9 cellular contexts compared by ENCODE assay signal in genomic region chrX:125436855-125437254, GRCh38.
DNase-seq lines count a peak whose midpoint lies in the region; ATAC-seq, FAIRE-seq and TF ChIP-seq lines count a peak whose summit lies in the region.
"Had no signal": no experiment of that assay in that cellular context is flagged by ENCODE, and none has a peak within 500 bp of the region (broad histone marks: within the 10 kb centered on the region; RNA-seq: fewer than 3 reads in every experiment).

No MANE protein-coding gene starts in this region.

- H3K4me1 ChIP-seq in liver (ENCODE audit: control insufficient read depth in 4 of 4, insufficient read depth in 4 of 4, low read length in 3 of 4) = no peaks in the 10 kb centered on the region
- H3K4me1 ChIP-seq in HepG2 (ENCODE audit: insufficient read depth, low read length) = no peaks in the 10 kb centered on the region
- no peaks in the 10 kb centered on the region for H3K4me1 ChIP-seq in sigmoid colon
- no peaks in the 10 kb centered on the region for H3K4me1 ChIP-seq in body of pancreas
- H3K4me1 ChIP-seq in suprapubic skin = no peaks in the 10 kb centered on the region

- peak; percentile 69 to 78 for TF ChIP-seq RAD21 in liver (IDR thresholded peaks at IDR 0.05)
- no peak for TF ChIP-seq RAD21 in HepG2 (CRISPR knock-in tag; IDR thresholded peaks at IDR 0.05)

- H4K20me1 ChIP-seq in HepG2 (ENCODE audit: insufficient read depth, low read length) = no peaks in the 10 kb centered on the region

- ATAC-seq in HepG2 = no peak
- no peak for ATAC-seq in body of pancreas
- ATAC-seq in HG02571 (IDR thresholded peaks at IDR 0.05; ENCODE audit: unreplicated experiment) = no peak

- POLR2A ChIA-PET in HepG2 (lab: Yijun Ruan, JAX) = no interaction called here

- TF ChIP-seq CTCF in liver (IDR thresholded peaks at IDR 0.05; ENCODE audit: low read depth, low read length, missing input control) (peak; percentile 30), HepG2 (CRISPR knock-in tag; IDR thresholded peaks at IDR 0.05) (no peak), sigmoid colon (IDR thresholded peaks at IDR 0.05) (no peak), body of pancreas (IDR thresholded peaks at IDR 0.05) (peak in 2 of 7 experiments; percentile 21 to 35), suprapubic skin (IDR thresholded peaks at IDR 0.05) (no peak)

- no TSS peak for BruUV-seq in HepG2 (replicated peaks; lab: Mats Ljungman, UMichigan)

- in situ Hi-C loops in HepG2 (cut with HindIII; ENCODE audit: extremely low pct_ligation_motif_present, low pct_unique_long_range_greater_than_20kb) = no loop called here

- H3K27ac ChIP-seq in liver (ENCODE audit: low read depth in 1 of 2, low read length in 2 of 2) (no peak overlapping the region), HepG2 (ENCODE audit: extremely low read length, insufficient read depth, low read length) (no peak overlapping the region), sigmoid colon (no peak overlapping the region), body of pancreas (no peak overlapping the region), suprapubic skin (no peak overlapping the region)

- H3K9ac ChIP-seq in liver (ENCODE audit: low read depth in 1 of 2, low read length in 2 of 2) = no peak overlapping the region
- no peak overlapping the region for H3K9ac ChIP-seq in HepG2 (ENCODE audit: insufficient read depth, low read depth, low read length)

- intact Hi-C loops in HepG2 (cut with micrococcal nuclease; ENCODE audit: unreplicated experiment) (no loop called here), sigmoid colon (cut with DNase I) (no loop called here), body of pancreas (cut with DNase I) (no loop called here)

- H2AFZ ChIP-seq in HepG2 (ENCODE audit: low read length) = no peak overlapping the region

- no peak for FAIRE-seq in HepG2 (lab: Jason Lieb, UNC)

- TF ChIP-seq EP300 in HepG2 (IDR thresholded peaks at IDR 0.05; ENCODE audit: low read depth in 2 of 2, low read length in 2 of 2) (no peak), HepG2 (CRISPR knock-in tag; IDR thresholded peaks at IDR 0.05; ENCODE audit: borderline replicate concordance) (no peak), sigmoid colon (IDR thresholded peaks at IDR 0.05) (no peak), suprapubic skin (IDR thresholded peaks at IDR 0.05) (no peak)

- H3K9me3 ChIP-seq in liver (ENCODE audit: control insufficient read depth in 4 of 4, low read length in 3 of 4) = no peaks in the 10 kb centered on the region
- peaks cover 6% of the 10 kb centered on the region for H3K9me3 ChIP-seq in HepG2 (ENCODE audit: low read length)
- no peaks in the 10 kb centered on the region for H3K9me3 ChIP-seq in sigmoid colon
- H3K9me3 ChIP-seq in body of pancreas = no peaks in the 10 kb centered on the region
- no peaks in the 10 kb centered on the region for H3K9me3 ChIP-seq in suprapubic skin

- no peak for DNase-seq in HepG2 (ENCODE audit: low spot score)
- DNase-seq in NCI-H1694 (lab: John Stamatoyannopoulos, UW) = peak; percentile 10
- peak; percentile 41 to 47 for DNase-seq in erythroblast (lab: John Stamatoyannopoulos, UW)
- DNase-seq in sigmoid colon = no peak
- no peak for DNase-seq in body of pancreas
- DNase-seq in suprapubic skin (ENCODE audit: low spot score in 2 of 2) = no peak
- DNase-seq: CD8-positive, alpha-beta memory T cell had no signal

- no peaks in the 10 kb centered on the region for H3K79me2 ChIP-seq in HepG2 (ENCODE audit: insufficient read depth, low read length)

- H3K27me3 ChIP-seq in liver (ENCODE audit: control insufficient read depth in 4 of 4, insufficient read depth in 4 of 4, low read length in 3 of 4) = no peaks in the 10 kb centered on the region
- no peaks in the 10 kb centered on the region for H3K27me3 ChIP-seq in HepG2 (ENCODE audit: control insufficient read depth in 1 of 2, insufficient read depth in 2 of 2, low read length in 2 of 2)
- no peaks in the 10 kb centered on the region for H3K27me3 ChIP-seq in sigmoid colon
- no peaks in the 10 kb centered on the region for H3K27me3 ChIP-seq in body of pancreas
- no peaks in the 10 kb centered on the region for H3K27me3 ChIP-seq in suprapubic skin

- H3K4me3 ChIP-seq in liver (ENCODE audit: low read depth in 1 of 3, low read length in 3 of 3) (no peak overlapping the region), HepG2 (replicated peaks in 1 of 3; ENCODE audit: insufficient read depth in 1 of 3, low read depth in 2 of 3, low read length in 3 of 3) (no peak overlapping the region), sigmoid colon (no peak overlapping the region), body of pancreas (no peak overlapping the region), suprapubic skin (no peak overlapping the region)

- H3K36me3 ChIP-seq in liver (ENCODE audit: control insufficient read depth in 4 of 4, insufficient read depth in 3 of 4, low read depth in 1 of 4, low read length in 3 of 4) (no peaks in the 10 kb centered on the region), HepG2 (replicated peaks in 1 of 2; ENCODE audit: control insufficient read depth in 1 of 2, insufficient read depth in 2 of 2, low read length in 2 of 2) (no peaks in the 10 kb centered on the region), sigmoid colon (no peaks in the 10 kb centered on the region), body of pancreas (replicated peaks in 1 of 2; ENCODE audit: insufficient read depth in 1 of 2, low read depth in 2 of 2) (no peaks in the 10 kb centered on the region), suprapubic skin (no peaks in the 10 kb centered on the region)

- no peak overlapping the region for H3K4me2 ChIP-seq in HepG2 (ENCODE audit: low read depth, low read length)

- CTCF ChIA-PET in HepG2 (lab: Yijun Ruan, JAX; ENCODE audit: low intra/inter-chr PET ratio, low total read pairs) = no interaction called here

- TF ChIP-seq POLR2A in HepG2 (IDR thresholded peaks at IDR 0.05; ENCODE audit: insufficient read depth in 1 of 2, low read depth in 2 of 2, low read length in 2 of 2) = no peak
- no peak for TF ChIP-seq POLR2A in erythroblast (IDR thresholded peaks at IDR 0.05; ENCODE audit: low read length)
- TF ChIP-seq POLR2A in sigmoid colon (IDR thresholded peaks at IDR 0.05) = no peak
- no peak for TF ChIP-seq POLR2A in body of pancreas (IDR thresholded peaks at IDR 0.05)
- TF ChIP-seq POLR2A in suprapubic skin (IDR thresholded peaks at IDR 0.05) = no peak

TF ChIP-seq in liver, 16 proteins besides CTCF, POLR2A, EP300 and RAD21:
- TF ChIP-seq JUND (IDR thresholded peaks at IDR 0.05) (no peak), FOXA2 (IDR thresholded peaks at IDR 0.05) (no peak), HNF4G (IDR thresholded peaks at IDR 0.05) (no peak), GABPA (IDR thresholded peaks at IDR 0.05 in 1 of 2, conservative IDR thresholded peaks at IDR 0.05 in 1 of 2) (no peak), ATF3 (IDR thresholded peaks at IDR 0.05) (no peak), RXRA (IDR thresholded peaks at IDR 0.05) (no peak), EGR1 (IDR thresholded peaks at IDR 0.05; ENCODE audit: low read depth in 2 of 2) (no peak)

TF ChIP-seq in HepG2, 621 proteins besides CTCF, POLR2A, EP300 and RAD21:
- TF ChIP-seq ZSCAN9 (CRISPR knock-in tag; IDR thresholded peaks at IDR 0.05; ENCODE audit: borderline replicate concordance) (no peak), ZFP90 (CRISPR knock-in tag; IDR thresholded peaks at IDR 0.05; ENCODE audit: borderline replicate concordance) (no peak), ZBTB7B (CRISPR knock-in tag; IDR thresholded peaks at IDR 0.05) (no peak)
- TF ChIP-seq, protein P1, sequence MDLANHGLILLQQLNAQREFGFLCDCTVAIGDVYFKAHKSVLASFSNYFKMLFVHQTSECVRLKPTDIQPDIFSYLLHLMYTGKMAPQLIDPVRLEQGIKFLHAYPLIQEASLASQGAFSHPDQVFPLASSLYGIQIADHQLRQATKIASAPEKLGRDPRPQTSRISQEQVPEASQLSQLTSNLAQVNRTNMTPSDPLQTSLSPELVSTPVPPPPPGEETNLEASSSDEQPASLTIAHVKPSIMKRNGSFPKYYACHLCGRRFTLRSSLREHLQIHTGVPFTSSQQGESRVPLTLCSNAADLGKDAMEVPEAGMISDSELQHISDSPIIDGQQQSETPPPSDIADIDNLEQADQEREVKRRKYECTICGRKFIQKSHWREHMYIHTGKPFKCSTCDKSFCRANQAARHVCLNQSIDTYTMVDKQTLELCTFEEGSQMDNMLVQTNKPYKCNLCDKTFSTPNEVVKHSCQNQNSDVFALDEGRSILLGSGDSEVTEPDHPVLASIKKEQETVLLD (CRISPR knock-in tag; IDR thresholded peaks at IDR 0.05; ENCODE audit: low read depth) = no peak

Comparison
In these comparisons a context has a peak if more than half of its experiments do, and no peak if none do; other contexts are left out.
1. DNase-seq: peak in NCI-H1694 (single experiment) and erythroblast (2 of 2); none in HepG2 (single experiment), sigmoid colon (single experiment), body of pancreas (0 of 4) and suprapubic skin (0 of 2).